In the genomic region with DNA sequence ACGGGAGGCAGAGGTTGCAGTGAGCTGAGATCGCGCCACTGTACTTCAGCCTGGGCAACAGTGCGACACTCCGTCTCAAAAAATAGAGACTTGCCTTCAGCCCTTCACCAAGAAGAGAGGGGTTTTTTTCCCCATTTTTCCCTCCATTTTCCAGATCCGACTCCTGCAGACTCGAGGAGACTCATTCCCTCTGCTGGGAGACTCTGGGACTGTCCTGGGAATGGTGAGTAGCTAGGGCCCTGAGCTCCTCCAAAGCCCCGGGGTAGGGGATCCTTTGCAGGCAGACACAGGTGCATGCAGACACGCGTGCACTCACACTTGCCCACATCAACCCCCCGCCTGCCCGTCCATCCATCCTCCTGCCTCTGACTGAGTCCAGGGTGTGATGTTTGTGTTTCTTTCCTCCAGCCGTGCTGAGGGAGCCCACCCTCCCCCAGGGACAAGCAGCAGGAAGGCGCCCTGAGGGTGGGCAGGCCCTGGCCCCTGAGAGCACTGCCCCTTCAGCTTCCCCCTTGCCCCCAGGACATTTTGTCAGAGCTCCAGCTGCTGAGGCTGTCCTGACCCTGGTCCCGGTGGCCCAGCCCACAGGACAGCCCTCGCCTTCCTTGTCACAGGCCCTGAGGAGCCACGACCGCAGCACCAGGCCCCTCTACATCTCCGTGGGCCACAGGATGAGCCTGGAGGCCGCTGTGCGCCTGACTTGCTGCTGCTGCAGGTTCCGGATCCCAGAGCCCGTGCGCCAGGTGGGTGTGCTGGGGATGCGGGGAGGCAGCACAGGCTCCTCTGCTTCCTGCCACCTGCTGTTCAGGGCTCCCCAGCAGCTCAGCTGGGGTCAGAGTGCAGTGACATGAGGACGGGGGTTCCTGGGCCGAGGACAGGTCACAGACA, we compare ENCODE assay signal across 22 cellular contexts. TPM values are rescaled to one million over a fixed set of nuclear protein-coding genes. Genes with fewer than 3 reads are reported as not detected.
DNase-seq lines count a peak whose midpoint lies in the region; ATAC-seq, FAIRE-seq and TF ChIP-seq lines count a peak whose summit lies in the region.
"Had no signal": no experiment of that assay in that cellular context is flagged by ENCODE, and none has a peak within 500 bp of the region (broad histone marks: within the 10 kb centered on the region; RNA-seq: fewer than 3 reads in every experiment).

No MANE protein-coding gene starts in this region.

- POLR2A ChIA-PET in HepG2 (lab: Yijun Ruan, JAX), result interaction anchor here (0.5 kb wide), 1 partner anchor 77 kb away, joined by 4 read pairs; no protein-coding TSS in a partner anchor

- TF ChIP-seq EP300 in HepG2 (IDR thresholded peaks at IDR 0.05; ENCODE audit: low read depth in 2 of 2, low read length in 2 of 2), result no peak
- TF ChIP-seq EP300 in HepG2 (CRISPR knock-in tag; IDR thresholded peaks at IDR 0.05; ENCODE audit: borderline replicate concordance), result no peak

- H2AFZ ChIP-seq in HepG2 (ENCODE audit: low read length), result no peak overlapping the region

- H3K36me3 ChIP-seq in HepG2 (replicated peaks in 1 of 2; ENCODE audit: control insufficient read depth in 1 of 2, insufficient read depth in 2 of 2, low read length in 2 of 2) (0 out of 5 replicates have a peak, but pooled peaks cover 0 to 2% of the 10 kb centered on the region in 2 experiments), right lobe of liver (no peaks in the 10 kb centered on the region), NT2/D1 (ENCODE audit: insufficient read depth, insufficient read length, low read length) (peaks cover 16% of the 10 kb centered on the region), lower lobe of right lung (peaks cover 18% of the 10 kb centered on the region)
- H3K36me3 ChIP-seq: colonic mucosa had no signal

- WGBS in HepG2 (ENCODE audit: low lambda C conversion rate), result 69% methylated on average over 21 of the region's 27 CpGs
- WGBS in right lobe of liver (ENCODE audit: insufficient coverage, low coverage, low lambda C conversion rate, missing lambda C conversion rate), result 79% methylated on average over 10 of the region's 27 CpGs

- in situ Hi-C loops in HepG2 (cut with HindIII; ENCODE audit: extremely low pct_ligation_motif_present, low pct_unique_long_range_greater_than_20kb), result loop anchor here (5.0 kb wide), 3 partner anchors 82 to 557 kb away; no protein-coding TSS in a partner anchor

- H3K4me2 ChIP-seq in HepG2 (ENCODE audit: low read depth, low read length), result no peak overlapping the region

- H3K4me1 ChIP-seq in HepG2 (ENCODE audit: insufficient read depth, low read length) (no peaks in the 10 kb centered on the region), right lobe of liver (no peaks in the 10 kb centered on the region), NT2/D1 (ENCODE audit: insufficient read depth, insufficient read length) (peaks cover 21% of the 10 kb centered on the region), lower lobe of right lung (peaks cover 7% of the 10 kb centered on the region)
- H3K4me1 ChIP-seq: colonic mucosa had no signal

- H3K4me3 ChIP-seq in HepG2 (replicated peaks in 1 of 3; ENCODE audit: insufficient read depth in 1 of 3, low read depth in 2 of 3, low read length in 3 of 3), result no peak overlapping the region
- H3K4me3 ChIP-seq in right lobe of liver, result no peak overlapping the region
- no peak overlapping the region for H3K4me3 ChIP-seq in NT2/D1 (ENCODE audit: insufficient read length, low read depth)
- H3K4me3 ChIP-seq in lower lobe of right lung, result no peak overlapping the region
- H3K4me3 ChIP-seq: colonic mucosa, suprapubic skin had no signal

- BruUV-seq in HepG2 (replicated peaks; lab: Mats Ljungman, UMichigan), result no TSS peak

- no peak for TF ChIP-seq POLR2A in HepG2 (IDR thresholded peaks at IDR 0.05; ENCODE audit: insufficient read depth in 1 of 2, low read depth in 2 of 2, low read length in 2 of 2)
- TF ChIP-seq POLR2A in right lobe of liver (IDR thresholded peaks at IDR 0.05), result no peak

- no peak for TF ChIP-seq RAD21 in HepG2 (CRISPR knock-in tag; IDR thresholded peaks at IDR 0.05)

- intact Hi-C loops in HepG2 (cut with micrococcal nuclease; ENCODE audit: unreplicated experiment), result loop anchor here (5.0 kb wide), 2 partner anchors 227 to 552 kb away; no protein-coding TSS in a partner anchor
- intact Hi-C loops in right lobe of liver (cut with DNase I), result loop anchor here (5.0 to 10.0 kb wide), 2 partner anchors 150 to 557 kb away; no protein-coding TSS in a partner anchor
- intact Hi-C loops in lower lobe of right lung (cut with DNase I), result loop anchor here (10.0 kb wide), 1 partner anchor 150 kb away; no protein-coding TSS in a partner anchor

- 0 out of 3 replicates have a peak, but pooled peaks have one; percentile 9 for ATAC-seq in HepG2
- ATAC-seq in right lobe of liver, result no peak
- ATAC-seq in lower lobe of right lung, result no peak
- no peak for ATAC-seq in esophagus mucosa
- ATAC-seq: PC-3, right cardiac atrium, T-helper 17 cell had no signal

- no peaks in the 10 kb centered on the region for H3K79me2 ChIP-seq in HepG2 (ENCODE audit: insufficient read depth, low read length)

- H3K9me3 ChIP-seq in HepG2 (ENCODE audit: low read length), result no peaks in the 10 kb centered on the region
- no peaks in the 10 kb centered on the region for H3K9me3 ChIP-seq in right lobe of liver
- H3K9me3 ChIP-seq in NT2/D1 (ENCODE audit: insufficient read depth, low read length), result no peaks in the 10 kb centered on the region
- no peaks in the 10 kb centered on the region for H3K9me3 ChIP-seq in lower lobe of right lung
- H3K9me3 ChIP-seq: colonic mucosa, suprapubic skin had no signal

- H3K27ac ChIP-seq in HepG2 (ENCODE audit: extremely low read length, insufficient read depth, low read length), result no peak overlapping the region
- H3K27ac ChIP-seq in right lobe of liver, result no peak overlapping the region
- no peak overlapping the region for H3K27ac ChIP-seq in lower lobe of right lung
- H3K27ac ChIP-seq: colonic mucosa, suprapubic skin had no signal

- DNase-seq in HepG2 (ENCODE audit: low spot score) (no peak), right lobe of liver (no peak), NT2/D1 (ENCODE audit: low read depth, low spot score) (no peak), lower lobe of right lung (peak; percentile 42), SHP77 treated with DMSO at 0.1 percent for 48 hours (lab: John Stamatoyannopoulos, UW) (no peak), NCI-H345 (lab: John Stamatoyannopoulos, UW) (no peak), anterior cingulate cortex (lab: John Stamatoyannopoulos, UW) (no peak)
- DNase-seq: activated CD4-positive, alpha-beta T cell treated with anti-CD3 and anti-CD28 coated beads, Interleukin-2, amount 50 U/mL, for 1 hour; activated CD8-positive, alpha-beta memory T cell treated with anti-CD3 and anti-CD28 coated beads, Interleukin-2, amount 50 U/mL, for 48 hours; activated effector memory CD4-positive, alpha-beta T cell treated with Interleukin-2 at 50 U/mL for 16 hours; CD4-positive, alpha-beta memory T cell; colonic mucosa; DND-41; NCI-H774; occipital lobe; PC-3; stimulated activated CD4-positive, alpha-beta T cell treated with anti-CD3 and anti-CD28 coated beads, Interleukin-15, amount 100 ng/mL, for 24 hours; T-helper 17 cell had no signal

- CTCF ChIA-PET in HepG2 (lab: Yijun Ruan, JAX; ENCODE audit: low intra/inter-chr PET ratio, low total read pairs), result interaction anchor here (0.9 kb wide), 1 partner anchor 150 kb away, joined by 3 read pairs; no protein-coding TSS in a partner anchor

- no peak for TF ChIP-seq CTCF in HepG2 (CRISPR knock-in tag; IDR thresholded peaks at IDR 0.05)
- no peak for TF ChIP-seq CTCF in right lobe of liver (IDR thresholded peaks at IDR 0.05)
- TF ChIP-seq CTCF in lower lobe of right lung (IDR thresholded peaks at IDR 0.05), result no peak

- H4K20me1 ChIP-seq in HepG2 (ENCODE audit: insufficient read depth, low read length), result no peaks in the 10 kb centered on the region

- no peak overlapping the region for H3K9ac ChIP-seq in HepG2 (ENCODE audit: insufficient read depth, low read depth, low read length)
- H3K9ac ChIP-seq in NT2/D1 (ENCODE audit: insufficient read length, low read depth), result peak overlapping the region; percentile 61

- H3K27me3 ChIP-seq in HepG2 (ENCODE audit: control insufficient read depth in 1 of 2, insufficient read depth in 2 of 2, low read length in 2 of 2), result no peaks in the 10 kb centered on the region
- no peaks in the 10 kb centered on the region for H3K27me3 ChIP-seq in right lobe of liver
- H3K27me3 ChIP-seq in NT2/D1 (ENCODE audit: insufficient read depth, insufficient read length), result no peaks in the 10 kb centered on the region
- H3K27me3 ChIP-seq in lower lobe of right lung (ENCODE audit: low read depth), result no peaks in the 10 kb centered on the region
- H3K27me3 ChIP-seq: colonic mucosa, suprapubic skin had no signal

- no peak for FAIRE-seq in HepG2 (lab: Jason Lieb, UNC)

RNA-seq across cellular contexts. Expression of a gene that starts 10.2 kb away (rescaled TPM):
- total RNA-seq in HepG2 (2016; rRNA removed; fragmentation: Illumina TruSeq; extraction: Trizol) (15.1 and 16.0 TPM in 2 replicates), right lobe of liver (10 to 100 TPM in 5 of 6 experiments, 1 to 10 TPM in 1; 6.8 to 14.1 (median 11.3) TPM), lower lobe of right lung (23.4 TPM), esophagus mucosa (12.9 TPM)
- total RNA-seq in HepG2 (2016; cell fraction: cytosol; rRNA removed; fragmentation: Illumina TruSeq; extraction: Trizol; ENCODE audit: low read depth), result 4.7 and 13.7 TPM in 2 replicates
- 13.4 and 18.2 TPM in 2 replicates for total RNA-seq in HepG2 (2016; cell fraction: insoluble cytoplasmic fraction; rRNA removed; fragmentation: Illumina TruSeq; extraction: Trizol)
- 11.1 and 11.3 TPM in 2 replicates for total RNA-seq in HepG2 (2016; cell fraction: membrane; rRNA removed; fragmentation: Illumina TruSeq; extraction: Trizol)
- 12.0 and 13.2 TPM in 2 replicates for total RNA-seq in HepG2 (2016; cell fraction: nucleus; rRNA removed; fragmentation: Illumina TruSeq; extraction: Trizol)
- polyA plus RNA-seq in HepG2 (2011; rRNA removed), result 17.1 and 19.8 TPM in 2 replicates
- polyA plus RNA-seq in HepG2 (2011; cell fraction: cytosol; rRNA removed), result 12.3 and 17.8 TPM in 2 replicates
- polyA plus RNA-seq in HepG2 (2011; cell fraction: nucleus; rRNA removed), result 45.5 and 45.6 TPM in 2 replicates
- 11.8 and 15.4 TPM in 2 replicates for polyA plus RNA-seq in HepG2 (2012)
- 5.9 and 6.8 TPM in 2 replicates for polyA plus RNA-seq in HepG2 (2016; cell fraction: cytosol; fragmentation: Illumina TruSeq; extraction: Trizol; ENCODE audit: low read depth)
- 13.7 and 14.0 TPM in 2 replicates for polyA plus RNA-seq in HepG2 (2016; cell fraction: insoluble cytoplasmic fraction; fragmentation: Illumina TruSeq; extraction: Trizol; ENCODE audit: low read depth)
- polyA plus RNA-seq in HepG2 (2016; cell fraction: membrane; fragmentation: Illumina TruSeq; extraction: Trizol; ENCODE audit: low read depth), result 8.4 and 8.6 TPM in 2 replicates
- polyA plus RNA-seq in HepG2 (2016; cell fraction: nucleus; fragmentation: Illumina TruSeq; extraction: Trizol; ENCODE audit: insufficient read depth, low read depth), result 27.6 and 30.0 TPM in 2 replicates
- 28.6 and 32.9 TPM in 2 replicates for polyA minus RNA-seq in HepG2 (2011; rRNA and poly(A)+ RNA removed; ENCODE audit: low replicate concordance)
- 5.3 and 7.2 TPM in 2 replicates for polyA minus RNA-seq in HepG2 (2011; cell fraction: cytosol; rRNA and poly(A)+ RNA removed)
- 33.6 and 36.6 TPM in 2 replicates for polyA minus RNA-seq in HepG2 (2011; cell fraction: nucleus; rRNA and poly(A)+ RNA removed)

RNA-seq across cellular contexts. Expression of a gene that starts 51.3 kb away (rescaled TPM):
- not detected in 2 replicates for total RNA-seq in HepG2 (2016; rRNA removed; fragmentation: Illumina TruSeq; extraction: Trizol)
- total RNA-seq in HepG2 (2016; cell fraction: cytosol; rRNA removed; fragmentation: Illumina TruSeq; extraction: Trizol; ENCODE audit: low read depth), result not detected in 2 replicates
- total RNA-seq in HepG2 (2016; cell fraction: insoluble cytoplasmic fraction; rRNA removed; fragmentation: Illumina TruSeq; extraction: Trizol), result not detected in 2 replicates
- not detected in 2 replicates for total RNA-seq in HepG2 (2016; cell fraction: membrane; rRNA removed; fragmentation: Illumina TruSeq; extraction: Trizol)
- not detected in 2 replicates for total RNA-seq in HepG2 (2016; cell fraction: nucleus; rRNA removed; fragmentation: Illumina TruSeq; extraction: Trizol)
- 0.01 TPM in 1 of 2 replicates, not detected in the other for polyA plus RNA-seq in HepG2 (2011; rRNA removed)
- polyA plus RNA-seq in HepG2 (2011; cell fraction: cytosol; rRNA removed), result not detected in 2 replicates
- polyA plus RNA-seq in HepG2 (2011; cell fraction: nucleus; rRNA removed), result not detected in 2 replicates
- polyA plus RNA-seq in HepG2 (2012), result not detected in 2 replicates
- not detected in 2 replicates for polyA plus RNA-seq in HepG2 (2016; cell fraction: cytosol; fragmentation: Illumina TruSeq; extraction: Trizol; ENCODE audit: low read depth)
- polyA plus RNA-seq in HepG2 (2016; cell fraction: insoluble cytoplasmic fraction; fragmentation: Illumina TruSeq; extraction: Trizol; ENCODE audit: low read depth), result not detected in 2 replicates
- not detected in 2 replicates for polyA plus RNA-seq in HepG2 (2016; cell fraction: membrane; fragmentation: Illumina TruSeq; extraction: Trizol; ENCODE audit: low read depth)
- polyA plus RNA-seq in HepG2 (2016; cell fraction: nucleus; fragmentation: Illumina TruSeq; extraction: Trizol; ENCODE audit: insufficient read depth, low read depth), result not detected in 2 replicates
- 17.0 TPM in 1 of 2 replicates, not detected in the other for polyA minus RNA-seq in HepG2 (2011; rRNA and poly(A)+ RNA removed; ENCODE audit: low replicate concordance)
- 0.10 TPM in 1 of 2 replicates, not detected in the other for polyA minus RNA-seq in HepG2 (2011; cell fraction: cytosol; rRNA and poly(A)+ RNA removed)
- 0.25 TPM in 1 of 2 replicates, not detected in the other for polyA minus RNA-seq in HepG2 (2011; cell fraction: nucleus; rRNA and poly(A)+ RNA removed)
- total RNA-seq in right lobe of liver, result under 1 TPM in 1 of 6 experiments, not detected in 5; 0.06 TPM
- total RNA-seq in lower lobe of right lung, result 2.1 TPM
- total RNA-seq in esophagus mucosa, result not detected
- total RNA-seq: CD4-positive, alpha-beta memory T cell; right cardiac atrium had no signal
- polyA plus RNA-seq: liver had no signal
